1 cellular context compared by ENCODE assay signal in the genomic region with DNA sequence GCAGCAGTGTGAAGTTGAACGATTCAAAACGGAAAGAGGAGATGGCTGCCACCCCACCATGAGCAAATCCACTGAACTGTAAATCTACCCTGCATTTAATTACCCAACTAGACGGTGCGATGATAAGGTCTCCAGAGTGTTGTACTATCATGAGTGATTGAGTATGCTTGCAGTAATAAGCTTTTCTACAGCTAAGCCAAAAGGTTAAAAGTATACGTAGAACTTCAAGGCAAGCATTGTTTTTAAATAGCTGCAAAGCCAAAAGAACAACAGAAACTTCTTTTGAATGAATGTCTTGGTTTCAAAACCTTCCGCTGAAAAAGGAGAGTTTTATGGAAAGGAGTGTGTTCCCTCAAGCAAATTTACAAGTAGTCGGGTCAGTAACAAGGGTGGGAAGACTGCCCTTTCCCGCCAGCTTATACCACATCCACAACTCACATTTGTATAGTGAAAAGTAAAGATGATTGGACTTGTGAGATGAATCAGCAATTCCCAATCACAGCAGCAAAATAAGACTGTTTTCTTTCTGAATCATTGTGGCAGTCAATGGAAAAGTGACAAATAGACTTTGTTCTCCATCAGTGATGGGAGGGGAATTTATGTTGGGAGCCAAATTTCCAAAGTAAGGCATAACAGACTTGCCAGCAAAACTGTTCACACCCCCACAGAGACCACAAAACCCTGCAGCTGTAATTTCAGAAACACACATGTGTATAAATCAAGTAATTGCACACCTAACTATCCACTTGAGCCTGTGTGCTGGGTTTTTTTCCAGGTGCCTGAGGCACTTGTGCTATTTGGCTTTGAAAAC.
TF ChIP-seq lines count a peak whose summit lies in the region.

No MANE protein-coding gene starts in this region.

TF ChIP-seq in HepG2, 621 proteins besides CTCF, POLR2A, EP300 and RAD21 (continued from another document):
- TF ChIP-seq, protein P1, sequence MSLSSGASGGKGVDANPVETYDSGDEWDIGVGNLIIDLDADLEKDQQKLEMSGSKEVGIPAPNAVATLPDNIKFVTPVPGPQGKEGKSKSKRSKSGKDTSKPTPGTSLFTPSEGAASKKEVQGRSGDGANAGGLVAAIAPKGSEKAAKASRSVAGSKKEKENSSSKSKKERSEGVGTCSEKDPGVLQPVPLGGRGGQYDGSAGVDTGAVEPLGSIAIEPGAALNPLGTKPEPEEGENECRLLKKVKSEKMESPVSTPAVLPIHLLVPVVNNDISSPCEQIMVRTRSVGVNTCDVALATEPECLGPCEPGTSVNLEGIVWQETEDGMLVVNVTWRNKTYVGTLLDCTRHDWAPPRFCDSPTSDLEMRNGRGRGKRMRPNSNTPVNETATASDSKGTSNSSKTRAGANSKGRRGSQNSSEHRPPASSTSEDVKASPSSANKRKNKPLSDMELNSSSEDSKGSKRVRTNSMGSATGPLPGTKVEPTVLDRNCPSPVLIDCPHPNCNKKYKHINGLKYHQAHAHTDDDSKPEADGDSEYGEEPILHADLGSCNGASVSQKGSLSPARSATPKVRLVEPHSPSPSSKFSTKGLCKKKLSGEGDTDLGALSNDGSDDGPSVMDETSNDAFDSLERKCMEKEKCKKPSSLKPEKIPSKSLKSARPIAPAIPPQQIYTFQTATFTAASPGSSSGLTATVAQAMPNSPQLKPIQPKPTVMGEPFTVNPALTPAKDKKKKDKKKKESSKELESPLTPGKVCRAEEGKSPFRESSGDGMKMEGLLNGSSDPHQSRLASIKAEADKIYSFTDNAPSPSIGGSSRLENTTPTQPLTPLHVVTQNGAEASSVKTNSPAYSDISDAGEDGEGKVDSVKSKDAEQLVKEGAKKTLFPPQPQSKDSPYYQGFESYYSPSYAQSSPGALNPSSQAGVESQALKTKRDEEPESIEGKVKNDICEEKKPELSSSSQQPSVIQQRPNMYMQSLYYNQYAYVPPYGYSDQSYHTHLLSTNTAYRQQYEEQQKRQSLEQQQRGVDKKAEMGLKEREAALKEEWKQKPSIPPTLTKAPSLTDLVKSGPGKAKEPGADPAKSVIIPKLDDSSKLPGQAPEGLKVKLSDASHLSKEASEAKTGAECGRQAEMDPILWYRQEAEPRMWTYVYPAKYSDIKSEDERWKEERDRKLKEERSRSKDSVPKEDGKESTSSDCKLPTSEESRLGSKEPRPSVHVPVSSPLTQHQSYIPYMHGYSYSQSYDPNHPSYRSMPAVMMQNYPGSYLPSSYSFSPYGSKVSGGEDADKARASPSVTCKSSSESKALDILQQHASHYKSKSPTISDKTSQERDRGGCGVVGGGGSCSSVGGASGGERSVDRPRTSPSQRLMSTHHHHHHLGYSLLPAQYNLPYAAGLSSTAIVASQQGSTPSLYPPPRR (CRISPR knock-in tag; IDR thresholded peaks at IDR 0.05; ENCODE audit: borderline replicate concordance): no peak
- TF ChIP-seq, protein P2, sequence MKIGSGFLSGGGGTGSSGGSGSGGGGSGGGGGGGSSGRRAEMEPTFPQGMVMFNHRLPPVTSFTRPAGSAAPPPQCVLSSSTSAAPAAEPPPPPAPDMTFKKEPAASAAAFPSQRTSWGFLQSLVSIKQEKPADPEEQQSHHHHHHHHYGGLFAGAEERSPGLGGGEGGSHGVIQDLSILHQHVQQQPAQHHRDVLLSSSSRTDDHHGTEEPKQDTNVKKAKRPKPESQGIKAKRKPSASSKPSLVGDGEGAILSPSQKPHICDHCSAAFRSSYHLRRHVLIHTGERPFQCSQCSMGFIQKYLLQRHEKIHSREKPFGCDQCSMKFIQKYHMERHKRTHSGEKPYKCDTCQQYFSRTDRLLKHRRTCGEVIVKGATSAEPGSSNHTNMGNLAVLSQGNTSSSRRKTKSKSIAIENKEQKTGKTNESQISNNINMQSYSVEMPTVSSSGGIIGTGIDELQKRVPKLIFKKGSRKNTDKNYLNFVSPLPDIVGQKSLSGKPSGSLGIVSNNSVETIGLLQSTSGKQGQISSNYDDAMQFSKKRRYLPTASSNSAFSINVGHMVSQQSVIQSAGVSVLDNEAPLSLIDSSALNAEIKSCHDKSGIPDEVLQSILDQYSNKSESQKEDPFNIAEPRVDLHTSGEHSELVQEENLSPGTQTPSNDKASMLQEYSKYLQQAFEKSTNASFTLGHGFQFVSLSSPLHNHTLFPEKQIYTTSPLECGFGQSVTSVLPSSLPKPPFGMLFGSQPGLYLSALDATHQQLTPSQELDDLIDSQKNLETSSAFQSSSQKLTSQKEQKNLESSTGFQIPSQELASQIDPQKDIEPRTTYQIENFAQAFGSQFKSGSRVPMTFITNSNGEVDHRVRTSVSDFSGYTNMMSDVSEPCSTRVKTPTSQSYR (CRISPR knock-in tag; IDR thresholded peaks at IDR 0.05; ENCODE audit: borderline replicate concordance): no peak
- TF ChIP-seq HOXD1 (CRISPR knock-in tag; IDR thresholded peaks at IDR 0.05): no peak
- TF ChIP-seq ZNF75D (CRISPR knock-in tag; IDR thresholded peaks at IDR 0.05; ENCODE audit: borderline replicate concordance): no peak
- no peak for TF ChIP-seq ZNF460 (CRISPR knock-in tag; IDR thresholded peaks at IDR 0.05; ENCODE audit: borderline replicate concordance)
- TF ChIP-seq SRY (CRISPR knock-in tag; IDR thresholded peaks at IDR 0.05): no peak
- no peak for TF ChIP-seq KDM4B (CRISPR knock-in tag; IDR thresholded peaks at IDR 0.05)
